ENCODE assay signal across 8 cellular contexts in the genomic region with DNA sequence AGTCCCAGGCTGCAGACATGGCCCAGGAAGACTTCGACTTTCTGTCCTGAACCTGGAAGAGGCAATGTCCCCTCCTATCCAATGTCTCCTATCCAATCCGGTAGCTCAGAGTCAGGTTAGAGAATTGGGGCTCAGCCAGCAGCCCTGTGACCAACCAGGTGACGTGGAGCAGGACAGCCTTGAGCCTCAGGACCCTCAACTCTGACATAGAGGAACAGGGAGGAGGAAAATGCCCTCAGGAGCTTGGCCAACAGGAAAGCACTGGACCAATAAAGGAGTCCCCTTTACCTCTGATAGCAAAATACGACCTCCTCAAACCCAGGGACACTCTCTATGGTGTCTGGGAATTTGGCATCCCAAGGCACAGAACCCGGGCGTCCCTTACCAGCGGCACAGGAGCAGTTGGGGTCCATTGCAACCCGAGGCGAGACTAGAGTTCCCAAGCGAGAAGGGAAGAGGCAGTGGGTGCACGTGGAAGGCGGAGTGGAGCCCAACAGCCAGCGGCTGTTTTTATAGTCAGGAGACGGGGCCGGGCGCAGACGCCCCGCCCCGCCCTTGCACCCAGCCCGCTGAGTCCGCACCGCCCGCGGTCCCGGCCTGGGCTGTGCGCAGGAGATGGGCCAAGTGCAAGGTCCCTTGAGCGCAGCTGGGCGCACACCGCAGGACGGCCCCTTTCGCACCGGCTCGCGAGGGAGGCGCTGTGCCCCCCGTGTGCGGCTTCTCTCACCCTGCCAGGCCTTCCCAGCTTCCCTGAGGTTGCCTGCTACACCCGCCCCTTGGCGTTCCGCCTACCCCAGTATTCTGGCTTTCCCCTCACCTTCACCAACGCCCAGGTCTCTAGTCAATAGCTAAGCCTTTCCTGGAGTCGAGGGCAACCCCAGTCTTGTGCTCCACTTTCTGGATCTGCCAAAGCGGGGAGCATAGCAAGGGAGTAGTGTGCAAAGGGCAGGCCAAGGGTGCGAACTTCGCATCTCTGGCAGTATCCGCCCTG. TPM values are rescaled to one million over a fixed set of nuclear protein-coding genes. Genes with fewer than 3 reads are reported as not detected.
DNase-seq lines count a peak whose midpoint lies in the region; ATAC-seq and TF ChIP-seq lines count a peak whose summit lies in the region.

TSS of gene MT1G (minus strand) at position 485 of the 991 bp plus-strand sequence. CDS start at position 413, 72 bp downstream.

- CTCF ChIA-PET in T-cell (lab: Charles Lee): no interaction called here

- H3K27me3 ChIP-seq in esophagus muscularis mucosa (peaks cover 4 to 100% (median 41%) of the 10 kb centered on the region in 4 donors), parathyroid adenoma (ENCODE audit: control insufficient read depth, insufficient read depth, low read length) (peaks cover 2% of the 10 kb centered on the region)

- no peak within 1 kb of the TSS for H3K27ac Mint-ChIP-seq in T-cell

- no peak for TF ChIP-seq POLR2A in esophagus muscularis mucosa (IDR thresholded peaks at IDR 0.05; ENCODE audit: low read depth)

- H2AFZ ChIP-seq in parathyroid adenoma: peak within 1 kb of the TSS; percentile 47

- ATAC-seq in T-cell (replicated peaks in 1 of 4) (peak; percentile 30 to 74 (median 60)), GM19455 (IDR thresholded peaks at IDR 0.05; ENCODE audit: unreplicated experiment) (no peak), GM18909 (IDR thresholded peaks at IDR 0.05; ENCODE audit: poor library complexity, unreplicated experiment) (no peak), HG02870 (IDR thresholded peaks at IDR 0.05; ENCODE audit: unreplicated experiment) (no peak), GM18498 (IDR thresholded peaks at IDR 0.05; ENCODE audit: unreplicated experiment) (no peak)

- peaks cover 3% of the 10 kb centered on the region for H3K36me3 Mint-ChIP-seq in T-cell

- TF ChIP-seq CTCF in esophagus muscularis mucosa (IDR thresholded peaks at IDR 0.05) (no peak), parathyroid adenoma (IDR thresholded peaks at IDR 0.05) (no peak)

- H3K9me3 ChIP-seq in esophagus muscularis mucosa (no peaks in the 10 kb centered on the region), parathyroid adenoma (ENCODE audit: control insufficient read depth, low read length) (no peaks in the 10 kb centered on the region)

- TF ChIP-seq EP300 in esophagus muscularis mucosa (IDR thresholded peaks at IDR 0.05): no peak

- DNase-seq in Daoy (ENCODE audit: low read depth) (peak; percentile 48), T-cell (peak in 1 of 34 experiments; percentile 19), esophagus muscularis mucosa (ENCODE audit: extremely low spot score) (no peak)

- H3K27me3 Mint-ChIP-seq in T-cell: peaks cover 40 to 77% of the 10 kb centered on the region in 2 donors

- H3K9me3 Mint-ChIP-seq in T-cell: no peaks in the 10 kb centered on the region

- no peaks in the 10 kb centered on the region for H3K79me2 ChIP-seq in parathyroid adenoma

- peaks cover 23 to 30% (median 28%) of the 10 kb centered on the region in 3 donors for H3K4me1 Mint-ChIP-seq in T-cell

- H3K4me3 Mint-ChIP-seq in T-cell: peak within 1 kb of the TSS in 2 of 3 donors; percentile 6 to 65

- intact Hi-C loops in esophagus muscularis mucosa (cut with DNase I): no loop called here

- H3K9ac ChIP-seq in parathyroid adenoma: no peak within 1 kb of the TSS

- H3K4me3 ChIP-seq in esophagus muscularis mucosa (peak within 1 kb of the TSS; percentile 16 to 43 (median 26)), parathyroid adenoma (ENCODE audit: low read depth, low read length) (no peak within 1 kb of the TSS)

- H3K36me3 ChIP-seq in esophagus muscularis mucosa (no peaks in the 10 kb centered on the region), parathyroid adenoma (ENCODE audit: control insufficient read depth, insufficient read depth, low read length) (no peaks in the 10 kb centered on the region)

- H3K4me2 ChIP-seq in parathyroid adenoma (ENCODE audit: low read length): peak within 1 kb of the TSS; percentile 17

- H3K27ac ChIP-seq in esophagus muscularis mucosa (replicated peaks in 1 of 4): no peak within 1 kb of the TSS
- H3K27ac ChIP-seq in parathyroid adenoma: no peak within 1 kb of the TSS

- WGBS in esophagus muscularis mucosa: 14% methylated on average over 44 of the region's 46 CpGs

- POLR2A ChIA-PET in T-cell (lab: Charles Lee): interaction anchor here in 1 of 2 donors (0.6 kb wide), 1 partner anchor 14 kb away, joined by 7 read pairs; no protein-coding TSS in a partner anchor

- peaks cover 16 to 32% (median 25%) of the 10 kb centered on the region in 4 donors for H3K4me1 ChIP-seq in esophagus muscularis mucosa
- no peaks in the 10 kb centered on the region for H3K4me1 ChIP-seq in parathyroid adenoma

RNA-seq across cellular contexts. Expression of gene MT1G, which starts in this region (rescaled TPM):
- total RNA-seq in Daoy (2014; rRNA removed; shearing (Covaris generic)): 8.2 and 16.3 TPM in 2 replicates
- total RNA-seq in T-cell (1 to 10 TPM in 3 of 5 donors, not detected in 2; 2.0 to 4.1 (median 4.0) TPM), esophagus muscularis mucosa (10 to 100 TPM in 2 of 4 donors, 1 to 10 TPM in 1, not detected in 1; 4.9 to 59.0 (median 19.0) TPM)

Comparison
In these comparisons a context has a peak if more than half of its experiments do, and no peak if none do; other contexts are left out.
1. ATAC-seq: peak in T-cell (4 of 4); none in GM19455 (single experiment), GM18909 (single experiment), HG02870 (single experiment) and GM18498 (single experiment).